ENCODE assay signal across 1 cellular context in genomic region chr16:74734361-74735161, GRCh38.
TF ChIP-seq lines count a peak whose summit lies in the region.

No MANE protein-coding gene starts in this region.

TF ChIP-seq in H1, 55 proteins besides CTCF, POLR2A, EP300 and RAD21:
- TF ChIP-seq ASH2L (IDR thresholded peaks at IDR 0.05; ENCODE audit: low read length) (peak; percentile 86), KDM4A (IDR thresholded peaks at IDR 0.05; ENCODE audit: low read depth, low read length, severe bottlenecking) (no peak), CREB1 (IDR thresholded peaks at IDR 0.05) (no peak; the same call in 1 of the 2 replicates), USF2 (IDR thresholded peaks at IDR 0.05; ENCODE audit: low read length) (no peak), RBBP5 (IDR thresholded peaks at IDR 0.05; ENCODE audit: borderline replicate concordance, low read depth, low read length) (0 out of 2 replicates have a peak, but pooled peaks have one; percentile 46), KDM5A (IDR thresholded peaks at IDR 0.05; ENCODE audit: low read length) (no peak), SP1 (IDR thresholded peaks at IDR 0.05; ENCODE audit: low read depth, low read length) (peak; percentile 86), TAF7 (optimal IDR thresholded peaks at IDR 0.05; ENCODE audit: borderline replicate concordance, low read depth, low read length) (no peak), BACH1 (IDR thresholded peaks at IDR 0.05; ENCODE audit: low read length) (no peak), CHD2 (IDR thresholded peaks at IDR 0.05; ENCODE audit: low read length) (no peak; the same call in 1 of the 2 replicates), POU5F1 (IDR thresholded peaks at IDR 0.05; ENCODE audit: low read depth, low read length) (no peak), SUZ12 (IDR thresholded peaks at IDR 0.05; ENCODE audit: low read length) (no peak), CEBPB (IDR thresholded peaks at IDR 0.05; ENCODE audit: low read depth, low read length) (no peak), NANOG (IDR thresholded peaks at IDR 0.05; ENCODE audit: insufficient read depth, low read depth, low read length, poor library complexity, severe bottlenecking) (no peak), MAX (IDR thresholded peaks at IDR 0.05) (peak; percentile 65), NRF1 (IDR thresholded peaks at IDR 0.05; ENCODE audit: low read depth, low read length) (no peak), YY1 (IDR thresholded peaks at IDR 0.05; ENCODE audit: low read depth, low read length) (no peak; the same call in 1 of the 2 replicates), EGR1 (IDR thresholded peaks at IDR 0.05; ENCODE audit: borderline replicate concordance, low read depth, low read length) (no peak), RNF2 (IDR thresholded peaks at IDR 0.05; ENCODE audit: borderline replicate concordance, low read depth, low read length, missing control alignments, poor library complexity, severe bottlenecking) (no peak), GTF2F1 (IDR thresholded peaks at IDR 0.05; ENCODE audit: borderline replicate concordance, low read depth, low read length) (no peak), CHD7 (IDR thresholded peaks at IDR 0.05; ENCODE audit: insufficient replicate concordance, low read length) (no peak), SP2 (IDR thresholded peaks at IDR 0.05; ENCODE audit: low read length) (no peak), TEAD4 (IDR thresholded peaks at IDR 0.05; ENCODE audit: low read depth, low read length) (peak; percentile 99), BRCA1 (IDR thresholded peaks at IDR 0.05; ENCODE audit: low read depth, low read length) (no peak), POLR2AphosphoS5 (IDR thresholded peaks at IDR 0.05; ENCODE audit: low read depth, low read length) (no peak), PHF8 (conservative IDR thresholded peaks at IDR 0.05; ENCODE audit: low read depth, low read length) (no peak), ATF2 (IDR thresholded peaks at IDR 0.05; ENCODE audit: low read length) (peak; percentile 40; the same call in 1 of the 2 replicates), SP4 (IDR thresholded peaks at IDR 0.05; ENCODE audit: low read length) (no peak), TBP (IDR thresholded peaks at IDR 0.05; ENCODE audit: low read depth, low read length) (no peak), E2F6 (IDR thresholded peaks at IDR 0.05) (0 out of 2 replicates have a peak, but pooled peaks have one; percentile 13), GABPA (IDR thresholded peaks at IDR 0.05; ENCODE audit: borderline replicate concordance, insufficient read depth, low read length) (no peak), BCL11A (IDR thresholded peaks at IDR 0.05; ENCODE audit: low read depth in 2 of 2, low read length in 2 of 2) (no peak), ATF3 (IDR thresholded peaks at IDR 0.05; ENCODE audit: insufficient read depth, low read depth, low read length) (no peak), SAP30 (IDR thresholded peaks at IDR 0.05; ENCODE audit: insufficient read depth, insufficient replicate concordance, low read length) (no peak)
